19 cellular contexts compared by ENCODE assay signal in genomic region chr2:106695919-106696318, GRCh38.
"Had no signal": no experiment of that assay in that cellular context is flagged by ENCODE, and none has a peak within 500 bp of the region (broad histone marks: within the 10 kb centered on the region; RNA-seq: fewer than 3 reads in every experiment).

No MANE protein-coding gene starts in this region.

- H3K27me3 ChIP-seq: esophagus squamous epithelium, neutrophil, right lobe of liver, suprapubic skin, thyroid gland, upper lobe of left lung, uterus had no signal

- ATAC-seq: lower lobe of right lung; natural killer cell treated with Interleukin-12 subunit alpha and Interleukin-12 subunit beta and Interleukin-15 and Interleukin-18, amount 100 ng/mL, for 72 hours; psoas muscle; right lobe of liver; stimulated activated effector memory CD8-positive, alpha-beta T cell treated with anti-CD3 and anti-CD28 coated beads, Interleukin-12 subunit alpha, Interleukin-12 subunit beta, amount 100 ng/mL, for 72 hours; stimulated activated naive CD8-positive, alpha-beta T cell treated with anti-CD3 and anti-CD28 coated beads, Interleukin-15, Interleukin-2, amounts not matched to agents 100 U/mL and 50 U/mL, for 24 hours had no signal

- H3K4me1 ChIP-seq: esophagus squamous epithelium, left ventricle myocardium inferior, lower lobe of right lung, psoas muscle, right lobe of liver, suprapubic skin, upper lobe of left lung, uterus had no signal

- H3K9me3 ChIP-seq: esophagus squamous epithelium, left ventricle myocardium inferior, lower lobe of right lung, neutrophil, psoas muscle, right lobe of liver, suprapubic skin, thyroid gland, upper lobe of left lung, uterus had no signal

- H3K36me3 ChIP-seq: esophagus squamous epithelium, left ventricle myocardium inferior, lower lobe of right lung, neutrophil, right lobe of liver, suprapubic skin, thyroid gland, upper lobe of left lung, uterus had no signal

- DNase-seq: dermis blood vessel endothelial cell; esophagus squamous epithelium; foreskin fibroblast; immature natural killer cell; left ventricle myocardium inferior; lower lobe of right lung; psoas muscle; retina; right lobe of liver; stimulated activated CD4-positive, alpha-beta T cell treated with anti-CD3 and anti-CD28 coated beads, Interleukin-4, amount 100 ng/mL, for 1 hour; stimulated activated CD8-positive, alpha-beta memory T cell treated with anti-CD3 and anti-CD28 coated beads, Interleukin-4, amount 100 ng/mL, for 48 hours; stimulated activated naive CD8-positive, alpha-beta T cell treated with anti-CD3 and anti-CD28 coated beads, Interleukin-15, Interleukin-2, amounts not matched to agents 100 U/mL and 50 U/mL, for 24 hours; thyroid gland; upper lobe of left lung; uterus had no signal

- H3K27ac ChIP-seq: esophagus squamous epithelium, left ventricle myocardium inferior, lower lobe of right lung, neutrophil, psoas muscle, right lobe of liver, suprapubic skin, thyroid gland, upper lobe of left lung, uterus had no signal

- H3K4me3 ChIP-seq: esophagus squamous epithelium, left ventricle myocardium inferior, lower lobe of right lung, psoas muscle, right lobe of liver, suprapubic skin, thyroid gland, upper lobe of left lung, uterus had no signal
